In the genomic region with DNA sequence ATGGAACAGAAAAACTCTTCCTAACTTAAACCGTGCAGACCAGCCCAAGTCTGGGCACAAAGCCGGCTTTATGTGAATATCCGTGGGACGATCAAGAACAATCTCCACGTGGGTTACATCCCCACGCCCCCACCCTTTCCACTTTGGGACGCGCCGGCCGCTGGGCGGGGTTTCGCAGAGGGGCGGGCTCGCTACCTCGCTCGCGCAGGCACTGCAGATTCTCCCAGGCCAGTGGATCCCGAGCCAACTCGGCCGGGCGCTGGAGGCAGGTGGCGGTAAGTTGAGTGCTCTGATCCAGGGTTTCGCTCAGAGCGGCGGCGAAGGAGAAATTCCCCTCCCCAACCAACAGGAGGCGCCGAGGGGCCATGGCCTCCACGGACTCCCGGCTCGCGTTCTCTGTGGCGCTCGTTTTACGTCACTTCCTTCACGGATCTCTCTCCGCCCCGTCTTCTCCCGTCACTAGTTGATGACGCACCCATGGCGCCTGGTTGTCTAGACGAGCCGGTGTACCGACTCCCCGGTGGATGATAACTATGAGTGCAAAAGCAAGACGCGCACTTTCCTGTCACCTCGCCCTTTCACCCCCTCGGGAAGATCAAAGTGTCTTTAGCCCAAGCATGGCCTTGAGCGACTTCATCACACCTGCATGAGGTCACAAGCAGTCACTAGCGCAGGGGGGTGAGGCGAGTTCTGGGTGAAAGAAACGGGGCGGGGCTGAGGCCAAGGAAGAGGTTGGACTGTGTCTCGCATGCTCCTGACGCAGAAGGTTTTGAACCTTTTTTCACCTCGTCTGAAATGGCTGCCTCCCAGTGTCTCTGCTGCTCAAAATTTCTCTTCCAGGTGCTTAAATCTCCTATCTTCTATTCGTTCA, we compare ENCODE assay signal across 8 cellular contexts. TPM values are rescaled to one million over a fixed set of nuclear protein-coding genes. Genes with fewer than 3 reads are reported as not detected.
DNase-seq lines count a peak whose midpoint lies in the region; ATAC-seq, FAIRE-seq and TF ChIP-seq lines count a peak whose summit lies in the region.

Gene CFAP68, plus strand, starts transcription at position 776 of the 871 bp plus-strand sequence. Its CDS starts 20 bp downstream, at position 796.
Gene FDXACB1, minus strand, starts transcription at position 400 of the 871 bp plus-strand sequence. Its CDS starts 33 bp downstream, at position 367.

- ATAC-seq in HG02852 (IDR thresholded peaks at IDR 0.05; ENCODE audit: unreplicated experiment): peak; percentile 90
- peak; percentile 85 to 91 (median 87) for ATAC-seq in T-cell (replicated peaks in 1 of 4)
- peak; percentile 96 to 97 for ATAC-seq in left cardiac atrium

- DNase-seq in GM12892 (ENCODE audit: insufficient read length): peak; percentile 86
- DNase-seq in NCI-H1436 treated with DMSO at 0.1 percent for 48 hours (lab: John Stamatoyannopoulos, UW): peak; percentile 90
- DNase-seq in T-cell: peak; percentile 91 to 98 (median 95)
- peak; percentile 96 for DNase-seq in amniotic epithelial cell (ENCODE audit: low read depth)
- DNase-seq in left cardiac atrium: peak; percentile 97
- DNase-seq in posterior vena cava (ENCODE audit: low spot score): peak; percentile 98
- DNase-seq in ureter (ENCODE audit: low spot score): peak; percentile 98

- FAIRE-seq in GM12892 (lab: Jason Lieb, UNC): peak; percentile 100

- H3K4me1 Mint-ChIP-seq in T-cell: peaks cover 16 to 25% (median 22%) of the 10 kb centered on the region in 3 donors

- peaks cover 18% of the 10 kb centered on the region for H3K36me3 Mint-ChIP-seq in T-cell

- H3K27me3 Mint-ChIP-seq in T-cell: no peaks in the 10 kb centered on the region

- no peaks in the 10 kb centered on the region for H3K9me3 Mint-ChIP-seq in T-cell

- POLR2A ChIA-PET in T-cell (lab: Charles Lee): no interaction called here

- intact Hi-C loops in left cardiac atrium (cut with DNase I): loop anchor here (2.0 to 10.0 kb wide), 4 partner anchors 53 to 104 kb away; partner anchors contain the start of gene DIXDC1 (in 1 of the 2)
- intact Hi-C loops in posterior vena cava (cut with DNase I): loop anchor here in 1 of 2 donors (5.0 to 10.0 kb wide), 3 partner anchors 33 to 96 kb away; partner anchors contain the start of genes CRYAB, DIXDC1 and HSPB2

- H3K27ac Mint-ChIP-seq in T-cell: peak within 1 kb of the TSS; percentile 97 to 98

- peak within 1 kb of the TSS; percentile 81 to 91 (median 91) for H3K4me3 Mint-ChIP-seq in T-cell

- CTCF ChIA-PET in T-cell (lab: Charles Lee): interaction anchor here (0.7 to 4.2 kb wide), 4 partner anchors 8 to 128 kb away, joined by 3 to 13 read pairs (median 3); partner anchors contain the start of gene ALG9 (in 1 of the 2)

- peak; percentile 80 for TF ChIP-seq POLR2A in GM12892 (IDR thresholded peaks at IDR 0.05; ENCODE audit: low read depth, low read length)

RNA-seq across cellular contexts. Expression of gene CFAP68, which starts in this region (rescaled TPM):
- 101 TPM for polyA plus RNA-seq in GM12892 (2012; ENCODE audit: missing spikeins)
- total RNA-seq in T-cell (10 to 100 TPM; 12.0 to 18.6 (median 16.7) TPM), left cardiac atrium (10 to 100 TPM; 17.1 to 22.2 TPM), posterior vena cava (1 to 10 TPM; 9.0 to 9.2 TPM), ureter (50.9 TPM)

RNA-seq across cellular contexts. Expression of gene FDXACB1, which starts in this region (rescaled TPM):
- polyA plus RNA-seq in GM12892 (2012; ENCODE audit: missing spikeins): 5.6 TPM
- total RNA-seq in T-cell: 1 to 10 TPM; 3.8 to 6.0 (median 4.3) TPM
- 1 to 10 TPM; 1.0 to 1.2 TPM for total RNA-seq in left cardiac atrium
- 1 to 10 TPM; 1.3 to 1.8 TPM for total RNA-seq in posterior vena cava
- total RNA-seq in ureter: 3.8 TPM

Comparison
In these comparisons a context has a peak if more than half of its experiments do, and no peak if none do; other contexts are left out.
1. Peak in every context shown above with its lines: DNase-seq and ATAC-seq.